Comparison of ENCODE assay signal across 21 cellular contexts in the genomic region with DNA sequence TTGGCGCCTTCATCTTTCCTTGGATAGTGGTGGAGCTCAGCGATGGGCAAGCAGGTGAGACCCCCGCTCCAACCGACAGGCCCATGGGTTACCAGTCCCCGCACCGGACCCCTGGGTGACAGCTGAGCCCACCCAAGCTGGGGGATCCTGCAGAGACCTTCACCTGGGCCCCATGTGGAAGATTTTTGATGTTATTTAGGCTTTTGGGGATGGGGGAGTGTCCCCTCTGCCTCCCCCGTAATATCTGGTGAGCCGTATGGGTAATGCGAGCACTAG. TPM values are rescaled to one million over a fixed set of nuclear protein-coding genes. Genes with fewer than 3 reads are reported as not detected.
DNase-seq lines count a peak whose midpoint lies in the region; ATAC-seq and TF ChIP-seq lines count a peak whose summit lies in the region.
"Had no signal": no experiment of that assay in that cellular context is flagged by ENCODE, and none has a peak within 500 bp of the region (broad histone marks: within the 10 kb centered on the region; RNA-seq: fewer than 3 reads in every experiment).

No MANE protein-coding gene starts in this region.

- H3K4me1 ChIP-seq in ES-I3 (ENCODE audit: insufficient read depth, low read length) (peaks cover 5% of the 10 kb centered on the region; the same call in 1 of the 2 replicates), spleen (peaks cover 0 to 58% (median 15%) of the 10 kb centered on the region in 6 donors)
- H3K4me1 ChIP-seq: Caco-2 had no signal

- H3K27ac Mint-ChIP-seq in endothelial cell (ENCODE audit: unreplicated experiment): no peak overlapping the region
- H3K27ac Mint-ChIP-seq: CD4-positive, alpha-beta T cell; H9 had no signal

- H3K4me1 Mint-ChIP-seq in endothelial cell (ENCODE audit: unreplicated experiment): no peaks in the 10 kb centered on the region
- H3K4me1 Mint-ChIP-seq: H9 had no signal

- no peaks in the 10 kb centered on the region for H3K9me3 ChIP-seq in ES-I3 (ENCODE audit: control insufficient read depth, insufficient read depth, low read length)
- no peaks in the 10 kb centered on the region for H3K9me3 ChIP-seq in spleen

- DNase-seq in coronary artery (ENCODE audit: low spot score) (peak; percentile 65), mesenteric fat pad (ENCODE audit: low spot score) (peak; percentile 55), spleen (no peak), NCI-H226 (no peak), RPMI8226 (no peak), endothelial cell (ENCODE audit: low spot score) (no peak)
- DNase-seq: C1 segment of cervical spinal cord; Caco-2; CD4-positive, alpha-beta T cell; GOT3; H9; KBM-7 had no signal

- no peaks in the 10 kb centered on the region for H3K36me3 ChIP-seq in ES-I3 (ENCODE audit: insufficient read depth, low read length)
- H3K36me3 ChIP-seq in spleen: no peaks in the 10 kb centered on the region

- no peak for TF ChIP-seq CTCF in coronary artery (IDR thresholded peaks at IDR 0.05)
- TF ChIP-seq CTCF in spleen (IDR thresholded peaks at IDR 0.05 in 8 of 11, conservative IDR thresholded peaks at IDR 0.05 in 3 of 11): no peak
- no peak for TF ChIP-seq CTCF in endothelial cell (IDR thresholded peaks at IDR 0.05; ENCODE audit: unreplicated experiment)

- peaks cover 0 to 32% (median 2%) of the 10 kb centered on the region in 7 donors for H3K27me3 ChIP-seq in spleen (replicated peaks in 1 of 7)

- H3K4me3 Mint-ChIP-seq in endothelial cell (ENCODE audit: unreplicated experiment): no peak overlapping the region
- H3K4me3 Mint-ChIP-seq: B cell; CD4-positive, alpha-beta T cell; H9 had no signal

- H3K27me3 Mint-ChIP-seq in endothelial cell (ENCODE audit: unreplicated experiment): peaks cover 9% of the 10 kb centered on the region

- peaks cover 12% of the 10 kb centered on the region for H3K36me3 Mint-ChIP-seq in endothelial cell (ENCODE audit: low read depth, unreplicated experiment)
- H3K36me3 Mint-ChIP-seq: IgD-negative memory B cell had no signal

- H3K27ac ChIP-seq in coronary artery: no peak overlapping the region
- H3K27ac ChIP-seq in spleen: peak overlapping the region in 7 of 8 donors; percentile 61 to 89 (median 84)

- intact Hi-C loops in spleen (cut with DNase I; ENCODE audit: low total_unique reads): no loop called here

- peak overlapping the region; percentile 10; the same call in 1 of the 2 replicates for H3K9ac ChIP-seq in ES-I3 (ENCODE audit: low read depth, low read length)

- no peak for ATAC-seq in GM19324 (IDR thresholded peaks at IDR 0.05; ENCODE audit: low FRiP score, unreplicated experiment)
- ATAC-seq: GM12878, HepG2 had no signal

- no peak for TF ChIP-seq POLR2A in spleen (IDR thresholded peaks at IDR 0.05)

- H3K4me3 ChIP-seq in coronary artery: no peak overlapping the region
- H3K4me3 ChIP-seq in spleen: peak overlapping the region in 1 of 8 donors; percentile 17
- H3K4me3 ChIP-seq: GM12878 had no signal

- WGBS in spleen, 5 donors: 90 to 98% (median 91%) methylated on average over 9 of the region's 9 CpGs

- H3K9me3 Mint-ChIP-seq in endothelial cell (ENCODE audit: unreplicated experiment): peaks cover 8% of the 10 kb centered on the region
- H3K9me3 Mint-ChIP-seq: CD4-positive, alpha-beta T cell; IgD-negative memory B cell had no signal

RNA-seq across cellular contexts. Expression of a gene that starts 4.9 kb away (rescaled TPM):
- 23.0 TPM for total RNA-seq in mesenteric fat pad
- total RNA-seq in spleen: 100 to 1,000 TPM in 2 of 7 donors, 10 to 100 TPM in 5; 43.3 to 262 (median 79.9) TPM
- 10 to 100 TPM; 16.3 to 53.6 (median 34.5) TPM for polyA plus RNA-seq in spleen
- total RNA-seq in endothelial cell (ENCODE audit: unreplicated experiment): not detected
- total RNA-seq: A172, B cell, Caco-2, Daoy, G401, H9, HepG2 had no signal
- polyA plus RNA-seq: HepG2 had no signal

RNA-seq across cellular contexts. Expression of a gene that starts 21.1 kb away (rescaled TPM):
- total RNA-seq in mesenteric fat pad (1.0 TPM), spleen (10 to 100 TPM; 11.5 to 61.1 (median 17.5) TPM), endothelial cell (ENCODE audit: unreplicated experiment) (not detected)
- polyA plus RNA-seq in spleen: 10 to 100 TPM; 32.1 to 80.9 (median 39.8) TPM
- total RNA-seq: A172, Caco-2, Daoy, G401, H9, HepG2 had no signal

RNA-seq across cellular contexts. Expression of a gene that starts 37.0 kb away (rescaled TPM):
- total RNA-seq in mesenteric fat pad (14.4 TPM), spleen (100 to 1,000 TPM in 3 of 7 donors, 10 to 100 TPM in 4; 52.9 to 209 (median 94.5) TPM), endothelial cell (ENCODE audit: unreplicated experiment) (not detected)
- polyA plus RNA-seq in spleen: 10 to 100 TPM; 10.2 to 26.0 (median 23.8) TPM
- total RNA-seq: A172, Caco-2, Daoy, G401, H9, HepG2 had no signal
- polyA plus RNA-seq: HepG2 had no signal

RNA-seq across cellular contexts. Expression of a gene that starts 46.8 kb away (rescaled TPM):
- total RNA-seq in mesenteric fat pad (63.8 TPM), spleen (100 to 1,000 TPM in 6 of 7 donors, 10 to 100 TPM in 1; 95.9 to 164 (median 125) TPM), endothelial cell (ENCODE audit: unreplicated experiment) (2.1 TPM)
- 10 to 100 TPM; 56.3 to 74.8 (median 71.1) TPM for polyA plus RNA-seq in spleen
- total RNA-seq: A172, Caco-2, Daoy, G401, H9 had no signal

Comparison
In these comparisons a context has a peak if more than half of its experiments do, and no peak if none do; other contexts are left out.
1. DNase-seq: peak in coronary artery (single experiment) and mesenteric fat pad (single experiment); none in spleen (single experiment), NCI-H226 (single experiment), RPMI8226 (single experiment) and endothelial cell (single experiment).
2. H3K27ac ChIP-seq: peak in spleen (7 of 8); none in coronary artery (0 of 2).
3. RNA of a gene that starts 4.9 kb away (total RNA-seq): 43.3 to 262 TPM in spleen and 23.0 TPM in mesenteric fat pad (single experiment); not detected in endothelial cell (single experiment); every median in the first group is over 10 times any median in the second.
4. RNA of a gene that starts 37.0 kb away (total RNA-seq): 52.9 to 209 TPM in spleen and 14.4 TPM in mesenteric fat pad (single experiment); not detected in endothelial cell (single experiment); every median in the first group is over 10 times any median in the second.